Comparison of ENCODE assay signal across 8 cellular contexts in the genomic region with DNA sequence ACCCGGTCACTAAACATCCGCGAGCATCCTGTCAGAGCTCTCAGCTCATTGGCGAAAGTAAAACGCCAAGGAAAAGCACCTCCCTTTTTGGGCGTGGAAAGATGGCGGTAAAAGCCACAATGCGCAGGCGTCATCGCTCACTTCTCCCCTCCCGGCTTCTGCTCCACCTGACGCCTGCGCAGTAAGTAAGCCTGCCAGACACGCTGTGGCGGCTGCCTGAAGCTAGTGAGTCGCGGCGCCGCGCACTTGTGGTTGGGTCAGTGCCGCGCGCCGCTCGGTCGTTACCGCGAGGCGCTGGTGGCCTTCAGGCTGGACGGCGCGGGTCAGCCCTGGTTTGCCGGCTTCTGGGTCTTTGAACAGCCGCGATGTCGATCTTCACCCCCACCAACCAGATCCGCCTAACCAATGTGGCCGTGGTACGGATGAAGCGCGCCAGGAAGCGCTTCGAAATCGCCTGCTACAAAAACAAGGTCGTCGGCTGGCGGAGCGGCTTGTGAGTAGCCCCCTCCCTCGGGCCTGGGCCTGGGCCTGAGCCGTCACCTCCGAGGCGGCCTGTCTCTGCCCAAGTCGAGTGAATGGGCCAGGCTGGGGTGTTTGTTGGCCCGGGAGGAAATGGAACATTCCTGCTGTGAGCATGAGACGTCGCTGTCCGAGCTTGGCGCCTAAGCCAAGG. TPM values are rescaled to one million over a fixed set of nuclear protein-coding genes. Genes with fewer than 3 reads are reported as not detected.
DNase-seq lines count a peak whose midpoint lies in the region; ATAC-seq and TF ChIP-seq lines count a peak whose summit lies in the region.
"Not testable (repeated sequence)": the region's sequence is repeated elsewhere in the genome, so short reads cannot be mapped to it uniquely, and the experiment has no call there.

No MANE protein-coding gene starts in this region.

- H3K36me3 Mint-ChIP-seq in activated naive CD8-positive, alpha-beta T cell treated with anti-CD3 and anti-CD28 coated beads for 36 hours = peaks cover 22% of the 10 kb centered on the region

- TF ChIP-seq CTCF in osteoblast (IDR thresholded peaks at IDR 0.05; ENCODE audit: extremely low read depth, low read depth, low read length); thoracic aorta (IDR thresholded peaks at IDR 0.05): not testable (repeated sequence)

- TF ChIP-seq POLR2A in GM10847 (IDR thresholded peaks at IDR 0.05; ENCODE audit: extremely low read depth, insufficient read length) = peak; percentile 69

- H3K27ac ChIP-seq in osteoblast (ENCODE audit: low read depth, low read length) = peak overlapping the region; percentile 94
- peak overlapping the region; percentile 98 to 100 for H3K27ac ChIP-seq in thoracic aorta

- H3K27ac Mint-ChIP-seq in activated naive CD8-positive, alpha-beta T cell treated with anti-CD3 and anti-CD28 coated beads for 36 hours = peak overlapping the region; percentile 94

- not testable (repeated sequence) for H3K27me3 ChIP-seq in osteoblast (ENCODE audit: insufficient read depth, low read length); thoracic aorta (replicated peaks; ENCODE audit: insufficient read depth)

- not testable (repeated sequence) for H4K20me1 ChIP-seq in osteoblast (ENCODE audit: insufficient read depth, low read length)

- H3K4me1 Mint-ChIP-seq in activated naive CD8-positive, alpha-beta T cell treated with anti-CD3 and anti-CD28 coated beads for 36 hours = peaks cover 36% of the 10 kb centered on the region

- not testable (repeated sequence) for H3K4me1 ChIP-seq in osteoblast (ENCODE audit: insufficient read depth, low read length)
- peaks cover 13 to 31% of the 10 kb centered on the region in 2 donors for H3K4me1 ChIP-seq in thoracic aorta (ENCODE audit: control insufficient read depth in 1 of 2, low read depth in 2 of 2)

- peaks cover 30% of the 10 kb centered on the region for H3K79me2 ChIP-seq in osteoblast (ENCODE audit: insufficient read depth, low read length)

- H3K27me3 Mint-ChIP-seq in activated naive CD8-positive, alpha-beta T cell treated with anti-CD3 and anti-CD28 coated beads for 36 hours = not testable (repeated sequence)

- peak overlapping the region; percentile 82 for H2AFZ ChIP-seq in osteoblast (ENCODE audit: low read length)

- H3K9me3 Mint-ChIP-seq in activated naive CD8-positive, alpha-beta T cell treated with anti-CD3 and anti-CD28 coated beads for 36 hours = not testable (repeated sequence)

- peaks cover 21% of the 10 kb centered on the region for H3K36me3 ChIP-seq in osteoblast (ENCODE audit: insufficient read depth, low read length)
- H3K36me3 ChIP-seq in thoracic aorta = peaks cover 23% of the 10 kb centered on the region

- intact Hi-C loops in head of caudate nucleus (cut with DNase I) = loop anchor here (10.0 kb wide), 1 partner anchor 95 kb away; a partner anchor contains a TSS

- ATAC-seq in HG02642 (IDR thresholded peaks at IDR 0.05; ENCODE audit: poor library complexity, unreplicated experiment) = peak; percentile 63
- peak; percentile 92 for ATAC-seq in thoracic aorta (ENCODE audit: insufficient number of reproducible peaks, low FRiP score, low read depth)

- DNase-seq in NCI-H1105 (lab: John Stamatoyannopoulos, UW) (peak; percentile 96), SKM-1 (lab: John Stamatoyannopoulos, UW; ENCODE audit: unreplicated experiment) (peak; percentile 96), head of caudate nucleus (peak; percentile 88 to 99 (median 96)), osteoblast (ENCODE audit: insufficient read length, low spot score, missing footprints) (peak; percentile 81), thoracic aorta (ENCODE audit: low spot score) (peak; percentile 88)
- DNase-seq in activated naive CD8-positive, alpha-beta T cell treated with anti-CD3 and anti-CD28 coated beads for 36 hours = peak; percentile 94

- peak overlapping the region; percentile 86 for H3K4me3 ChIP-seq in osteoblast (ENCODE audit: insufficient read depth, low read length)
- peak overlapping the region; percentile 96 for H3K4me3 ChIP-seq in thoracic aorta

- H3K4me3 Mint-ChIP-seq in activated naive CD8-positive, alpha-beta T cell treated with anti-CD3 and anti-CD28 coated beads for 36 hours = peak overlapping the region; percentile 93

- H3K4me2 ChIP-seq in osteoblast (ENCODE audit: insufficient read depth, low read length) = peak overlapping the region; percentile 88

- not testable (repeated sequence) for H3K9me3 ChIP-seq in osteoblast (ENCODE audit: low read depth, low read length); thoracic aorta

RNA-seq across cellular contexts. Expression of a gene that starts 1.4 kb away (rescaled TPM):
- total RNA-seq in activated naive CD8-positive, alpha-beta T cell treated with anti-CD3 and anti-CD28 coated beads for 36 hours = 1 to 10 TPM; 3.7 to 3.8 TPM
- total RNA-seq in osteoblast (2.1 and 2.2 TPM in 2 replicates), thoracic aorta (1 to 10 TPM; 1.1 to 6.8 TPM)

Comparison
In these comparisons a context has a peak if more than half of its experiments do, and no peak if none do; other contexts are left out.
1. Peak in every context shown above with its lines: DNase-seq, ATAC-seq, H3K4me3 ChIP-seq and H3K27ac ChIP-seq.